ENCODE assay signal across 8 cellular contexts in the genomic region with DNA sequence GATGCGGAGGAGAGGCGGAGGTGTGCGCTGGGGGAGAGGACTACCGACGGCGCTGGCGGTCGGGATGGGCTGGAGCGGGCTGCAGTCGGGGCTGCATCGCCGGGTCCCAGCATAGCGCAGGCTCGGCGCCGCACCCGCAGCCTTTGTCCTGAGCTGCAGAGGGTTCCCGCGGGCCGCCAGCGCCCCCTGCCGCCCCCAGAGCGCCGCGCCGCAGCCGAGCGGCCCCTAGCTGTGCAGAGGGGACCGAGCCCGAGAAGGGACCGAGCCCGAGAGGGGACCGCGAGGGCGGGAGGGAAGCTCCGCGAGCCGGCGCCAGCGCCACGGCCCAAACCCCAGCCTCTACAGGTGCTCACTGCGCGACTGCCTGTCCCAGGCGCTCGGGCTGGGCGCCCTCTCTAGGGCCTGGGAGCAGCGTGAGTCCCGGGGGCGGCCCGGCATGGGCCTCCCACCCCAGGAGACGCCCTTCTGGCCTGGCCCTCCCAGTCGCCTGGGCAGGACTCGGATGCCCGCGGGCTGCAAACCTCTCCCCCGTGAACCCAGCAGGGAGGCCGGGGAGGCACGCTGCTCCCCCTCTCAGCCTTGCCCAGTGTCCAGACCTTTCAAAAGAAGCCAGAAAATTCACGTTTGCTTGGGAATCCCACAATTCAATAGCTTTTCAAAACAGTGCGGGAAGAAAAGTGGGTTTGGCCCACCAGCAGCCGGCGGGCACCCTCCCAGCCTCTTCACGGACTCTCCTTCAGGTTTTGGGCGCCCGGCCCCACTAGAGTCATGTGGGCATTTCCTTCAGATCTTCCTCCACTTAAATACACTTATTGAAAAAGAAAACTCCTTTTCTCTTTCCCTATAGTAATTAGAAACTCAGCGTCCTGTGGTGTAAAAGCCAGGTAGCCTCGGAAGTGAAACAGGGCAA.
DNase-seq lines count a peak whose midpoint lies in the region; ATAC-seq, FAIRE-seq and TF ChIP-seq lines count a peak whose summit lies in the region.

No MANE protein-coding gene starts in this region.

- H2AFZ ChIP-seq in neural progenitor cell (replicated peaks): peak overlapping the region; percentile 83

- peak; percentile 83 for DNase-seq in GM19239 (ENCODE audit: insufficient read length, low spot score)
- DNase-seq in HTR-8/SVneo (ENCODE audit: insufficient read length, low spot score): peak; percentile 83
- DNase-seq in NOMO-1 treated with DMSO at 0.1 percent for 48 hours (lab: John Stamatoyannopoulos, UW; ENCODE audit: unreplicated experiment): peak; percentile 48
- DNase-seq in activated naive CD4-positive, alpha-beta T cell treated with anti-CD3 and anti-CD28 coated beads for 36 hours: peak; percentile 67
- peak; percentile 86 for DNase-seq in germinal center (ENCODE audit: low spot score)
- DNase-seq in neural progenitor cell (ENCODE audit: low spot score): peak; percentile 95
- DNase-seq in upper lobe of left lung: peak; percentile 71 to 96

- no peaks in the 10 kb centered on the region for H3K79me2 ChIP-seq in neural progenitor cell (ENCODE audit: low read depth)

- ATAC-seq in upper lobe of left lung (ENCODE audit: low FRiP score in 2 of 2): peak; percentile 86 to 90

- TF ChIP-seq CTCF in neural progenitor cell (IDR thresholded peaks at IDR 0.05) (peak; percentile 91), upper lobe of left lung (IDR thresholded peaks at IDR 0.05) (peak; percentile 87 to 98 (median 96))

- H3F3A ChIP-seq in neural progenitor cell (ENCODE audit: low read depth): peaks cover 24% of the 10 kb centered on the region

- H3K36me3 Mint-ChIP-seq in activated naive CD4-positive, alpha-beta T cell treated with anti-CD3 and anti-CD28 coated beads for 36 hours (ENCODE audit: low read depth): no peaks in the 10 kb centered on the region
- peaks cover 2% of the 10 kb centered on the region for H3K36me3 Mint-ChIP-seq in neural progenitor cell

- H3K4me2 ChIP-seq in BLaER1 treated with 17β-estradiol and CSF1 and Interleukin-3, amounts not matched to agents 10 nM and 100 nM: peak overlapping the region; percentile 46 to 93 (median 68)
- H3K4me2 ChIP-seq in neural progenitor cell: peak overlapping the region; percentile 94

- H3K9me3 Mint-ChIP-seq in activated naive CD4-positive, alpha-beta T cell treated with anti-CD3 and anti-CD28 coated beads for 36 hours: no peaks in the 10 kb centered on the region
- no peaks in the 10 kb centered on the region for H3K9me3 Mint-ChIP-seq in neural progenitor cell

- no peak overlapping the region for H3K27ac ChIP-seq in BLaER1 treated with 17β-estradiol and CSF1 and Interleukin-3, amounts not matched to agents 10 nM and 100 nM
- H3K27ac ChIP-seq in neural progenitor cell (no peak overlapping the region), upper lobe of left lung (peak overlapping the region; percentile 22 to 65 (median 54))

- 3 to 7% methylated on average over 33 to 35 of the region's 67 CpGs for WGBS in upper lobe of left lung, 2 donors

- H4K20me1 ChIP-seq in BLaER1 treated with 17β-estradiol and CSF1 and Interleukin-3, amounts not matched to agents 10 nM and 100 nM: peaks cover 0 to 61% (median 33%) of the 10 kb centered on the region in 11 experiments; a peak in 17 of 22 replicates
- H4K20me1 ChIP-seq in neural progenitor cell (ENCODE audit: low read depth): peaks cover 7% of the 10 kb centered on the region

- FAIRE-seq in GM19239 (lab: Jason Lieb, UNC) (no peak), HTR-8/SVneo (lab: Jason Lieb, UNC) (peak; percentile 54)

- peaks cover 80 to 91% (median 84%) of the 10 kb centered on the region in 11 experiments for H3K27me3 ChIP-seq in BLaER1 treated with 17β-estradiol and CSF1 and Interleukin-3, amounts not matched to agents 10 nM and 100 nM
- H3K27me3 ChIP-seq in neural progenitor cell (peaks cover 54% of the 10 kb centered on the region), upper lobe of left lung (peaks cover 0 to 16% (median 5%) of the 10 kb centered on the region in 4 donors)

- CTCF ChIA-PET in activated naive CD4-positive, alpha-beta T cell treated with anti-CD3 and anti-CD28 coated beads for 36 hours (lab: Charles Lee): interaction anchor here (0.6 to 1.3 kb wide), 8 partner anchors 27 to 779 kb away, joined by 3 read pairs; no protein-coding TSS in a partner anchor

- TF ChIP-seq POLR2A in upper lobe of left lung (IDR thresholded peaks at IDR 0.05): peak in 1 of 4 donors; percentile 7

- H3K27ac Mint-ChIP-seq in activated naive CD4-positive, alpha-beta T cell treated with anti-CD3 and anti-CD28 coated beads for 36 hours: no peak overlapping the region
- H3K27ac Mint-ChIP-seq in neural progenitor cell: no peak overlapping the region

- no peak overlapping the region for H3K4me3 Mint-ChIP-seq in activated naive CD4-positive, alpha-beta T cell treated with anti-CD3 and anti-CD28 coated beads for 36 hours
- H3K4me3 Mint-ChIP-seq in neural progenitor cell: peak overlapping the region; percentile 69

- no peak for TF ChIP-seq EP300 in upper lobe of left lung (IDR thresholded peaks at IDR 0.05)

- peaks cover 16% of the 10 kb centered on the region for H3K4me1 Mint-ChIP-seq in activated naive CD4-positive, alpha-beta T cell treated with anti-CD3 and anti-CD28 coated beads for 36 hours (ENCODE audit: low read depth)
- peaks cover 42% of the 10 kb centered on the region for H3K4me1 Mint-ChIP-seq in neural progenitor cell

- peaks cover 0 to 19% (median 11%) of the 10 kb centered on the region in 10 experiments; a peak in 13 of 20 replicates for H3K4me1 ChIP-seq in BLaER1 treated with 17β-estradiol and CSF1 and Interleukin-3, amounts not matched to agents 10 nM and 100 nM
- H3K4me1 ChIP-seq in neural progenitor cell (peaks cover 37% of the 10 kb centered on the region), upper lobe of left lung (peaks cover 19 to 35% (median 25%) of the 10 kb centered on the region in 4 donors)

- no peak overlapping the region for H3K9ac ChIP-seq in BLaER1 treated with 17β-estradiol and CSF1 and Interleukin-3, amounts not matched to agents 10 nM and 100 nM
- no peak overlapping the region for H3K9ac ChIP-seq in neural progenitor cell

- H3K4me3 ChIP-seq in BLaER1 treated with 17β-estradiol and CSF1 and Interleukin-3, amounts not matched to agents 10 nM and 100 nM: peak overlapping the region in 8 of 10 experiments; percentile 16 to 50 (median 36); a peak in 10 of 20 replicates
- H3K4me3 ChIP-seq in neural progenitor cell: peak overlapping the region; percentile 55
- H3K4me3 ChIP-seq in upper lobe of left lung: peak overlapping the region in 3 of 4 donors; percentile 5 to 30 (median 23)

- no peaks in the 10 kb centered on the region for H3K9me3 ChIP-seq in BLaER1 treated with 17β-estradiol and CSF1 and Interleukin-3, amounts not matched to agents 10 nM and 100 nM (replicated peaks in 1 of 11)
- H3K9me3 ChIP-seq in neural progenitor cell (ENCODE audit: low read depth) (no peaks in the 10 kb centered on the region), upper lobe of left lung (no peaks in the 10 kb centered on the region)

- no peaks in the 10 kb centered on the region for H3K36me3 ChIP-seq in BLaER1 treated with 17β-estradiol and CSF1 and Interleukin-3, amounts not matched to agents 10 nM and 100 nM
- H3K36me3 ChIP-seq in neural progenitor cell (no peaks in the 10 kb centered on the region), upper lobe of left lung (no peaks in the 10 kb centered on the region)

- peaks cover 53% of the 10 kb centered on the region for H3K27me3 Mint-ChIP-seq in activated naive CD4-positive, alpha-beta T cell treated with anti-CD3 and anti-CD28 coated beads for 36 hours (ENCODE audit: low read depth)
- peaks cover 46% of the 10 kb centered on the region for H3K27me3 Mint-ChIP-seq in neural progenitor cell (ENCODE audit: insufficient read depth, low read depth)

- intact Hi-C loops in activated naive CD4-positive, alpha-beta T cell treated with anti-CD3 and anti-CD28 coated beads for 36 hours (cut with micrococcal nuclease): loop anchor here (1.0 to 2.0 kb wide), 4 partner anchors 91 to 933 kb away; no protein-coding TSS in a partner anchor

Comparison
In these comparisons a context has a peak if more than half of its experiments do, and no peak if none do; other contexts are left out.
1. H3K27ac ChIP-seq: peak in upper lobe of left lung (4 of 4); none in BLaER1 treated with 17β-estradiol and CSF1 and Interleukin-3, amounts not matched to agents 10 nM and 100 nM (0 of 11) and neural progenitor cell (single experiment).
2. Peak in every context shown above with its lines, with median percentiles within 50 percentile points of each other: H3K4me3 ChIP-seq and DNase-seq.